Comparison of ENCODE assay signal across 7 cellular contexts in the genomic region with DNA sequence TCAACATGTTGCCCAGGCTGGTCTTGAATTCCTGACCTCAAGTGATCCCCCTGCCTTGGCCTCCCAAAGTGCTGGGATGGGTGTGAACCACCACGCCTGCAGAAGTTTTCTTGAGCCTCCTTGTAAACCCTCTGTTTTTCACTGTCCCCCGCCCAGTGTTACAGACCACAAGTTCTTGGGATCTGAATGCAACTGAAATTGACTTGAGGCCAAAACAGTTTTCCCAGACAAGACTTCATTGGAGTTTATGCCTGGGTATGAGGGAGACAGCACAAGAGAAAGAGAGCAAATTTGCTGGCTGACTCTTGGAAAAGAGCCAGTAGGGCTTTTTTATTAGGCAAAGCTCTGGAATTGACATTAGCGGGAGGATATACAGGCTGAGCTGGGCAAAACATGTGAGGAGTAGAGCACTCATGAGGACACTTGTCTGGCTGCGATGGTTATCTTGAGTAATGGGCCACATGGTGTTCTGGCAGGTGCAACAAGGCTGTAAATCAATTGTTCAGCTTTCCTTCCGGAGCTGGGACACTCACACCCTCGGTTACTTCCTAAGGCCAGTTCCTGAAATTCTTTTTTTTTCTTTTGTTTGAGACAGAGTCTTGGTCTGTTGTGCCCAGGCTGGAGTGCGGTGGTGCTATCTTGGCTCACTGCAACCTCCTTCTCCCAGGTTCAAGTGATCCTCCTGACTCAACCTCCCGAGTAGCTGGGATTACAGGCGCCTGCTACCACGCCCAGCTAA. TPM values are rescaled to one million over a fixed set of nuclear protein-coding genes. Genes with fewer than 3 reads are reported as not detected.
DNase-seq lines count a peak whose midpoint lies in the region; ATAC-seq and TF ChIP-seq lines count a peak whose summit lies in the region.

No MANE protein-coding gene starts in this region.

- H3K27me3 ChIP-seq in stomach: no peaks in the 10 kb centered on the region

- intact Hi-C loops in stomach (cut with DNase I; ENCODE audit: low total_unique reads): no loop called here

- no peak overlapping the region for H3K4me3 Mint-ChIP-seq in activated T-cell treated with anti-CD3 and anti-CD28 coated beads, Interleukin-2, amount 50 U/mL, for 72 hours

- peaks cover 0 to 2% of the 10 kb centered on the region in 2 donors for H3K9me3 Mint-ChIP-seq in activated T-cell treated with anti-CD3 and anti-CD28 coated beads, Interleukin-2, amount 50 U/mL, for 72 hours

- H3K4me3 ChIP-seq in fibroblast of pulmonary artery (replicated peaks; ENCODE audit: low read depth, low read length) (no peak overlapping the region), stomach (no peak overlapping the region)

- no peaks in the 10 kb centered on the region for H3K9me3 ChIP-seq in stomach

- no peak for TF ChIP-seq RAD21 in Ishikawa (IDR thresholded peaks at IDR 0.05; ENCODE audit: low read depth)

- no peak for ATAC-seq in activated T-cell treated with anti-CD3 and anti-CD28 coated beads, Interleukin-2, amount 50 U/mL, for 72 hours (replicated peaks in 1 of 2)
- ATAC-seq in GM19397 (IDR thresholded peaks at IDR 0.05; ENCODE audit: unreplicated experiment): no peak

- H3K27ac Mint-ChIP-seq in activated T-cell treated with anti-CD3 and anti-CD28 coated beads, Interleukin-2, amount 50 U/mL, for 72 hours: no peak overlapping the region

- H3K27me3 Mint-ChIP-seq in activated T-cell treated with anti-CD3 and anti-CD28 coated beads, Interleukin-2, amount 50 U/mL, for 72 hours (ENCODE audit: low read depth): no peaks in the 10 kb centered on the region

- H3K27ac ChIP-seq in stomach: peak overlapping the region in 4 of 5 donors; percentile 5 to 66 (median 44)

- H3K36me3 ChIP-seq in stomach: no peaks in the 10 kb centered on the region

- 52 to 62% (median 55%) methylated on average over 10 of the region's 10 CpGs for WGBS in stomach, 5 donors

- TF ChIP-seq EP300 in Ishikawa (IDR thresholded peaks at IDR 0.05; ENCODE audit: borderline replicate concordance): peak; percentile 28; the same call in 1 of the 2 replicates
- no peak for TF ChIP-seq EP300 in stomach (IDR thresholded peaks at IDR 0.05)

- H3K4me1 Mint-ChIP-seq in activated T-cell treated with anti-CD3 and anti-CD28 coated beads, Interleukin-2, amount 50 U/mL, for 72 hours (ENCODE audit: low read depth): peaks cover 40% of the 10 kb centered on the region

- H3K4me1 ChIP-seq in stomach: peaks cover 7 to 41% (median 35%) of the 10 kb centered on the region in 4 donors

- TF ChIP-seq POLR2A in stomach (IDR thresholded peaks at IDR 0.05): no peak

- peaks cover 3 to 6% of the 10 kb centered on the region in 2 donors for H3K36me3 Mint-ChIP-seq in activated T-cell treated with anti-CD3 and anti-CD28 coated beads, Interleukin-2, amount 50 U/mL, for 72 hours (ENCODE audit: insufficient read depth in 2 of 2)

- TF ChIP-seq CTCF in fibroblast of pulmonary artery (IDR thresholded peaks at IDR 0.05; ENCODE audit: low read length, missing control alignments) (no peak), stomach (IDR thresholded peaks at IDR 0.05) (no peak)

- DNase-seq in NCI-H524 treated with DMSO at 0.1 percent for 48 hours (lab: John Stamatoyannopoulos, UW) (peak; percentile 97), fibroblast of pulmonary artery (ENCODE audit: low read depth) (peak; percentile 41), stomach (no peak), occipital lobe (lab: John Stamatoyannopoulos, UW) (no peak)
- no peak for DNase-seq in activated T-cell treated with anti-CD3 and anti-CD28 coated beads, Interleukin-2, amount 50 U/mL, for 72 hours

TF ChIP-seq in Ishikawa, 13 proteins besides CTCF, POLR2A, EP300 and RAD21:
- TF ChIP-seq, protein P1, sequence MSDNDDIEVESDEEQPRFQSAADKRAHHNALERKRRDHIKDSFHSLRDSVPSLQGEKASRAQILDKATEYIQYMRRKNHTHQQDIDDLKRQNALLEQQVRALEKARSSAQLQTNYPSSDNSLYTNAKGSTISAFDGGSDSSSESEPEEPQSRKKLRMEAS (IDR thresholded peaks at IDR 0.05): peak; percentile 66; the same call in 1 of the 2 replicates
- TF ChIP-seq NFIC (IDR thresholded peaks at IDR 0.05) (peak; percentile 66; the same call in 1 of the 2 replicates), FOXM1 (IDR thresholded peaks at IDR 0.05; ENCODE audit: borderline replicate concordance, low read depth) (no peak), CEBPB (IDR thresholded peaks at IDR 0.05) (0 out of 2 replicates have a peak, but pooled peaks have one; percentile 43), TAF1 (IDR thresholded peaks at IDR 0.05; ENCODE audit: low read depth) (no peak), EGR1 (IDR thresholded peaks at IDR 0.05) (no peak), CREB1 (IDR thresholded peaks at IDR 0.05; ENCODE audit: low read depth) (no peak), TEAD4 (IDR thresholded peaks at IDR 0.05) (no peak), ZBTB7A (IDR thresholded peaks at IDR 0.05; ENCODE audit: low read depth) (no peak), TCF12 (IDR thresholded peaks at IDR 0.05; ENCODE audit: low read depth) (peak; percentile 67; the same call in 1 of the 2 replicates), YY1 (IDR thresholded peaks at IDR 0.05; ENCODE audit: low read depth) (no peak)
- TF ChIP-seq, protein P2, sequence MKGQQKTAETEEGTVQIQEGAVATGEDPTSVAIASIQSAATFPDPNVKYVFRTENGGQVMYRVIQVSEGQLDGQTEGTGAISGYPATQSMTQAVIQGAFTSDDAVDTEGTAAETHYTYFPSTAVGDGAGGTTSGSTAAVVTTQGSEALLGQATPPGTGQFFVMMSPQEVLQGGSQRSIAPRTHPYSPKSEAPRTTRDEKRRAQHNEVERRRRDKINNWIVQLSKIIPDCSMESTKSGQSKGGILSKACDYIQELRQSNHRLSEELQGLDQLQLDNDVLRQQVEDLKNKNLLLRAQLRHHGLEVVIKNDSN (IDR thresholded peaks at IDR 0.05): no peak
- TF ChIP-seq, protein P3, sequence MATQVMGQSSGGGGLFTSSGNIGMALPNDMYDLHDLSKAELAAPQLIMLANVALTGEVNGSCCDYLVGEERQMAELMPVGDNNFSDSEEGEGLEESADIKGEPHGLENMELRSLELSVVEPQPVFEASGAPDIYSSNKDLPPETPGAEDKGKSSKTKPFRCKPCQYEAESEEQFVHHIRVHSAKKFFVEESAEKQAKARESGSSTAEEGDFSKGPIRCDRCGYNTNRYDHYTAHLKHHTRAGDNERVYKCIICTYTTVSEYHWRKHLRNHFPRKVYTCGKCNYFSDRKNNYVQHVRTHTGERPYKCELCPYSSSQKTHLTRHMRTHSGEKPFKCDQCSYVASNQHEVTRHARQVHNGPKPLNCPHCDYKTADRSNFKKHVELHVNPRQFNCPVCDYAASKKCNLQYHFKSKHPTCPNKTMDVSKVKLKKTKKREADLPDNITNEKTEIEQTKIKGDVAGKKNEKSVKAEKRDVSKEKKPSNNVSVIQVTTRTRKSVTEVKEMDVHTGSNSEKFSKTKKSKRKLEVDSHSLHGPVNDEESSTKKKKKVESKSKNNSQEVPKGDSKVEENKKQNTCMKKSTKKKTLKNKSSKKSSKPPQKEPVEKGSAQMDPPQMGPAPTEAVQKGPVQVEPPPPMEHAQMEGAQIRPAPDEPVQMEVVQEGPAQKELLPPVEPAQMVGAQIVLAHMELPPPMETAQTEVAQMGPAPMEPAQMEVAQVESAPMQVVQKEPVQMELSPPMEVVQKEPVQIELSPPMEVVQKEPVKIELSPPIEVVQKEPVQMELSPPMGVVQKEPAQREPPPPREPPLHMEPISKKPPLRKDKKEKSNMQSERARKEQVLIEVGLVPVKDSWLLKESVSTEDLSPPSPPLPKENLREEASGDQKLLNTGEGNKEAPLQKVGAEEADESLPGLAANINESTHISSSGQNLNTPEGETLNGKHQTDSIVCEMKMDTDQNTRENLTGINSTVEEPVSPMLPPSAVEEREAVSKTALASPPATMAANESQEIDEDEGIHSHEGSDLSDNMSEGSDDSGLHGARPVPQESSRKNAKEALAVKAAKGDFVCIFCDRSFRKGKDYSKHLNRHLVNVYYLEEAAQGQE (IDR thresholded peaks at IDR 0.05; ENCODE audit: low read depth): no peak

RNA-seq across cellular contexts. Expression of a gene that starts 12.7 kb away (rescaled TPM):
- 100 to 1,000 TPM; 148 to 242 (median 169) TPM for total RNA-seq in stomach
- 100 to 1,000 TPM; 111 to 151 (median 114) TPM for polyA plus RNA-seq in stomach
- total RNA-seq in occipital lobe: 350 TPM
- total RNA-seq in activated T-cell treated with anti-CD3 and anti-CD28 coated beads, Interleukin-2, amount 50 U/mL, for 72 hours: 100 to 1,000 TPM; 427 to 457 TPM

RNA-seq across cellular contexts. Expression of a gene that starts 15.6 kb away (rescaled TPM):
- 1 to 10 TPM in 4 of 5 donors, not detected in 1; 1.8 to 9.2 (median 3.4) TPM for total RNA-seq in stomach
- polyA plus RNA-seq in stomach: 10 to 100 TPM in 1 of 3 donors, 1 to 10 TPM in 2; 6.9 to 10.0 (median 9.3) TPM
- total RNA-seq in occipital lobe: 2.5 TPM
- 100 to 1,000 TPM; 122 to 151 TPM for total RNA-seq in activated T-cell treated with anti-CD3 and anti-CD28 coated beads, Interleukin-2, amount 50 U/mL, for 72 hours

RNA-seq across cellular contexts. Expression of a gene that starts 30.9 kb away (rescaled TPM):
- total RNA-seq in stomach: 100 to 1,000 TPM in 2 of 5 donors, 10 to 100 TPM in 3; 32.9 to 720 (median 94.6) TPM
- 100 to 1,000 TPM; 161 to 270 (median 228) TPM for polyA plus RNA-seq in stomach
- total RNA-seq in occipital lobe: 12.9 TPM
- 100 to 1,000 TPM; 183 to 210 TPM for total RNA-seq in activated T-cell treated with anti-CD3 and anti-CD28 coated beads, Interleukin-2, amount 50 U/mL, for 72 hours

RNA-seq across cellular contexts. Expression of a gene that starts 36.9 kb away (rescaled TPM):
- 100 to 1,000 TPM in 1 of 5 donors, 10 to 100 TPM in 4; 21.1 to 764 (median 32.9) TPM for total RNA-seq in stomach
- 10 to 100 TPM; 31.6 to 46.6 (median 35.7) TPM for polyA plus RNA-seq in stomach
- total RNA-seq in occipital lobe: 57.2 TPM
- total RNA-seq in activated T-cell treated with anti-CD3 and anti-CD28 coated beads, Interleukin-2, amount 50 U/mL, for 72 hours: 10 to 100 TPM; 38.2 to 40.7 TPM

RNA-seq across cellular contexts. Expression of a gene that starts 37.3 kb away (rescaled TPM):
- total RNA-seq in stomach (10 to 100 TPM in 2 of 5 donors, 1 to 10 TPM in 2, not detected in 1; 5.4 to 93.3 (median 15.4) TPM), occipital lobe (4.1 TPM)
- 10 to 100 TPM; 29.6 to 46.3 (median 44.0) TPM for polyA plus RNA-seq in stomach
- 10 to 100 TPM; 86.5 to 89.1 TPM for total RNA-seq in activated T-cell treated with anti-CD3 and anti-CD28 coated beads, Interleukin-2, amount 50 U/mL, for 72 hours

Comparison
In these comparisons a context has a peak if more than half of its experiments do, and no peak if none do; other contexts are left out.
1. DNase-seq: peak in NCI-H524 treated with DMSO at 0.1 percent for 48 hours (single experiment) and fibroblast of pulmonary artery (single experiment); none in stomach (single experiment), occipital lobe (single experiment) and activated T-cell treated with anti-CD3 and anti-CD28 coated beads, Interleukin-2, amount 50 U/mL, for 72 hours (0 of 2).
2. RNA of a gene that starts 15.6 kb away (total RNA-seq): 122 to 151 TPM in activated T-cell treated with anti-CD3 and anti-CD28 coated beads, Interleukin-2, amount 50 U/mL, for 72 hours; 1.8 to 9.2 TPM in stomach and 2.5 TPM in occipital lobe (single experiment); every median in the first group is over 10 times any median in the second.